16 cellular contexts compared by ENCODE assay signal in the genomic region with DNA sequence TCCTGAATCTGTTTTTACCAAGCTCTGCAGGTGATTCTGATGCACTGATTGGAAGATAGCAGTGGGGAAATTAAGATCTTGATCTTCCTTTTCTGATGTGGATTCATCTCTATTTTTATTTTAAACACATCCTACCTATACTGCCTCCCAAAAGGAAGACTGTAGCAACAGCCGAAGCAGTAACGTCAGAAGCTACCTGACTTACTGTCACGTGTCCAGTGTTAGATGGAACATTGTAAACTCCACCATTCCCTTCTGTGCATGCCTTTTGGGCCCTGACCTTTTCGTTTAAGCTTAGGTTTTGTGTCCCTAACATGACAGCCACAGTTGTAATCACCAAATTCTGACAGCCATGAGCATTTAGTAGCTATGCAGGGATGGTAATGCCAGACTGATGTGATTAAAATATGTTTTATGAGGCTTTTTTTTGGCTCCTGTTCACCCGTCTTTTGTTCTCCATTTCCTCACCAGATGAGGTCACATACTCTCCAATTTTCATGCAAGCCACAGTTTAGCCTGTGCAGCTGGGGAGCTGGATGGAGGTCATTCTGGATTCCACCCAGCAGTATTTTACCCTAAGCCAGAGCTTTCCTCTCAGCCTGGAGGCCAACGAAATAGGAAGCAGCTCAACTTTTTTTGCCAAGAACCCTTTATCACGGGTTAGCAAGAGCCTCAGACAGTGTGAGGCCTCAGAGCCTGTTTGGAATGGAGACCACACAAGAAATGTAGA. TPM values are rescaled to one million over a fixed set of nuclear protein-coding genes. Genes with fewer than 3 reads are reported as not detected.
DNase-seq lines count a peak whose midpoint lies in the region; ATAC-seq and TF ChIP-seq lines count a peak whose summit lies in the region.
"Had no signal": no experiment of that assay in that cellular context is flagged by ENCODE, and none has a peak within 500 bp of the region (broad histone marks: within the 10 kb centered on the region; RNA-seq: fewer than 3 reads in every experiment).

No MANE protein-coding gene starts in this region.

- no peaks in the 10 kb centered on the region for H4K20me1 ChIP-seq in osteoblast (ENCODE audit: insufficient read depth, low read length)

- no peak overlapping the region for H3K4me3 ChIP-seq in BJ (ENCODE audit: low read depth, low read length)
- no peak overlapping the region for H3K4me3 ChIP-seq in SJCRH30
- H3K4me3 ChIP-seq in fibroblast of pulmonary artery (replicated peaks; ENCODE audit: low read depth, low read length) = no peak overlapping the region
- no peak overlapping the region for H3K4me3 ChIP-seq in osteoblast (ENCODE audit: insufficient read depth, low read length)
- H3K4me3 ChIP-seq: GM12878, SJSA1, tibial artery had no signal

- CTCF ChIA-PET in BJ (lab: Yijun Ruan, JAX) = interaction anchor here (0.6 to 3.4 kb wide), 8 partner anchors 10 to 380 kb away, joined by 3 to 23 read pairs (median 4); a partner anchor contains a TSS

- intact Hi-C loops in left colon (cut with DNase I, micrococcal nuclease) = no loop called here

- no peak overlapping the region for H3K4me2 ChIP-seq in osteoblast (ENCODE audit: insufficient read depth, low read length)

- H3K27ac ChIP-seq in SJCRH30 (0 out of 2 replicates have a peak overlapping the region, but pooled peaks have one; percentile 5), osteoblast (ENCODE audit: low read depth, low read length) (no peak overlapping the region)
- H3K27ac ChIP-seq: parathyroid adenoma, SJSA1, tibial artery had no signal

- H3K79me2 ChIP-seq in osteoblast (ENCODE audit: insufficient read depth, low read length) = no peaks in the 10 kb centered on the region
- H3K79me2 ChIP-seq: parathyroid adenoma had no signal

- H3K36me3 ChIP-seq in BJ (ENCODE audit: control insufficient read depth, insufficient read depth, low read length) = no peaks in the 10 kb centered on the region
- no peaks in the 10 kb centered on the region for H3K36me3 ChIP-seq in SJCRH30
- H3K36me3 ChIP-seq in osteoblast (ENCODE audit: insufficient read depth, low read length) = no peaks in the 10 kb centered on the region
- H3K36me3 ChIP-seq: SJSA1, tibial artery had no signal

- no peak for ATAC-seq in left colon
- no peak for ATAC-seq in GM18873 (IDR thresholded peaks at IDR 0.05; ENCODE audit: low FRiP score, unreplicated experiment)
- no peak for ATAC-seq in GM21528 (IDR thresholded peaks at IDR 0.05; ENCODE audit: low FRiP score, unreplicated experiment)
- ATAC-seq: GM12878 had no signal

- TF ChIP-seq CTCF in BJ (IDR thresholded peaks at IDR 0.05; ENCODE audit: insufficient read depth, low read depth, low read length) (no peak), fibroblast of pulmonary artery (IDR thresholded peaks at IDR 0.05; ENCODE audit: low read length, missing control alignments) (no peak), osteoblast (IDR thresholded peaks at IDR 0.05; ENCODE audit: extremely low read depth, low read depth, low read length) (no peak)

- POLR2A ChIA-PET in BJ (lab: Charles Lee) = no interaction called here

- no peaks in the 10 kb centered on the region for H3K9me3 ChIP-seq in SJCRH30 (replicated peaks)
- H3K9me3 ChIP-seq in osteoblast (ENCODE audit: low read depth, low read length) = no peaks in the 10 kb centered on the region
- H3K9me3 ChIP-seq: SJSA1, tibial artery had no signal

- H3K4me1 ChIP-seq in SJCRH30 = peaks cover 8% of the 10 kb centered on the region; the same call in 1 of the 2 replicates
- peaks cover 7% of the 10 kb centered on the region for H3K4me1 ChIP-seq in osteoblast (ENCODE audit: insufficient read depth, low read length)
- H3K4me1 ChIP-seq: parathyroid adenoma, SJSA1, tibial artery had no signal

- H3K27me3 ChIP-seq in BJ (ENCODE audit: control insufficient read depth, insufficient read depth, low read length) (0 out of 2 replicates have a peak, but pooled peaks cover 1% of the 10 kb centered on the region), SJCRH30 (no peaks in the 10 kb centered on the region), osteoblast (ENCODE audit: insufficient read depth, low read length) (peaks cover 3% of the 10 kb centered on the region)
- H3K27me3 ChIP-seq: SJSA1 had no signal

- peak overlapping the region; percentile 7 for H2AFZ ChIP-seq in osteoblast (ENCODE audit: low read length)
- H2AFZ ChIP-seq: parathyroid adenoma had no signal

- peak; percentile 43 for DNase-seq in BJ (ENCODE audit: low read depth)
- peak; percentile 21 to 42 for DNase-seq in SJCRH30
- DNase-seq in fibroblast of pulmonary artery (ENCODE audit: low read depth) = peak; percentile 81
- peak; percentile 79 for DNase-seq in osteoblast (ENCODE audit: insufficient read length, low spot score, missing footprints)
- DNase-seq in left colon = no peak
- no peak for DNase-seq in DMS153 (lab: John Stamatoyannopoulos, UW)
- DNase-seq: activated naive CD4-positive, alpha-beta T cell treated with anti-CD3 and anti-CD28 coated beads for 36 hours; caudate nucleus; DMS79; NK-92 treated with Interleukin-12 subunit alpha and Interleukin-12 subunit beta, amount 100 ng/mL, for 24 hours; tibial artery had no signal

RNA-seq across cellular contexts. Expression of a gene that starts 15.6 kb away (rescaled TPM):
- polyA plus RNA-seq in BJ (2011; rRNA removed) = 4.3 and 4.9 TPM in 2 replicates
- polyA minus RNA-seq in BJ (2011; rRNA and poly(A)+ RNA removed) = 2.6 and 2.7 TPM in 2 replicates
- 10.5 and 10.9 TPM in 2 replicates for total RNA-seq in SJCRH30 (2014; rRNA removed; shearing (Covaris generic))
- total RNA-seq in osteoblast = 12.7 and 17.0 TPM in 2 replicates
- total RNA-seq in left colon = under 1 TPM in 1 of 2 donors, not detected in 1; 0.20 TPM
- total RNA-seq: GM12878 had no signal
- polyA plus RNA-seq: GM12878 had no signal

RNA-seq across cellular contexts. Expression of a gene that starts 34.1 kb away (rescaled TPM):
- 478 and 758 TPM in 2 replicates for polyA plus RNA-seq in BJ (2011; rRNA removed)
- 183 and 269 TPM in 2 replicates for polyA minus RNA-seq in BJ (2011; rRNA and poly(A)+ RNA removed)
- total RNA-seq in SJCRH30 (2014; rRNA removed; shearing (Covaris generic)) = 1,145 and 1,184 TPM in 2 replicates
- total RNA-seq in osteoblast = 207 and 218 TPM in 2 replicates
- 100 to 1,000 TPM; 522 to 537 TPM for total RNA-seq in left colon

Comparison
In these comparisons a context has a peak if more than half of its experiments do, and no peak if none do; other contexts are left out.
1. DNase-seq: peak in BJ (single experiment), SJCRH30 (2 of 2), fibroblast of pulmonary artery (single experiment) and osteoblast (single experiment); none in left colon (0 of 2) and DMS153 (single experiment).